ENCODE assay signal across 8 cellular contexts in the genomic region with DNA sequence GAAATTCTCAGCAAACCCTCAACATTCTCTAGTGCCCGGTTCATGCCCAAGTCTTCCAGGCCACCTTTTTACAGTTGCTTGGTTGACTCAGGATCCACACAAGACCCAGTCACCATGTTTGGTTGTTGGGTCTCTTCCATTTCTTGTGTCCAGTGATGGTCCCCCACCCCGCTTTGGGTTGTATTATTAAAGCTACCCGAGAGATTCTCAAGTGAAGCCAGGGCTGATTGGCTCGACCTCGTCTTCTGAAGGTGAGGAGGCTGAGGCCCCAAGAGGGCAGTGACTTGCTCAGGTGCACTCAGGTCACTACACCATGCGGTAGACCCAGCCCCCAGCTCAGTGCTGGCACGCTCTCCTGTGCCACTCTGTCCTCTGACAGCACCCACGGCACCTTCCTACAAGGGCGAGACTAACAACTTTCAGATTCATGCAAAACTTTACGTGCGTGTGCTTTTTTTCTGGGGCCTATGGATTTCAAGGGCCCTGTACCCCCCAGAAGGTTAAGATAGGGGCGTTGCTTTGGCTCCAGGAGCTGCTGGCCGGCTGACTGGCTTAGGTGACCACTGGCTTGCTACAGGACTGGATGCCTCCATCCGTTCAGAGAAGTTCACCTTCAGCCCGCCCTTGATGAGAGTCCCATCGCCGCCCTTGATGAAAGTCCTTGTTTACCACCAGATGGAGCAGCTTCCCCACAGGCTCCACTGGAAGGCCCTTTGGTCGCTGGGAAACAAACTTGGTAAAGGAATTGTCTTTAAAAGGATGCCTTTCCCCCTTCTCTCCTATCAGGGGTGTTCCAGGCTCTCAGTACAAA. TPM values are rescaled to one million over a fixed set of nuclear protein-coding genes. Genes with fewer than 3 reads are reported as not detected.
DNase-seq lines count a peak whose midpoint lies in the region; ATAC-seq and TF ChIP-seq lines count a peak whose summit lies in the region.

No MANE protein-coding gene starts in this region.

- TF ChIP-seq CTCF in activated CD8-positive, alpha-beta T cell treated with anti-CD3 and anti-CD28 coated beads for 36 hours (IDR thresholded peaks at IDR 0.05), result no peak
- peak; percentile 52 to 94 (median 78) for TF ChIP-seq CTCF in tibial nerve (IDR thresholded peaks at IDR 0.05)

- H3K4me1 Mint-ChIP-seq in activated CD8-positive, alpha-beta T cell treated with anti-CD3 and anti-CD28 coated beads for 36 hours (ENCODE audit: low read depth), result no peaks in the 10 kb centered on the region
- no peaks in the 10 kb centered on the region for H3K4me1 Mint-ChIP-seq in activated CD8-positive, alpha-beta T cell treated with anti-CD3 and anti-CD28 coated beads, Interleukin-2, amount 10 ng/mL, durations not matched to agents 7 days and 5 days (ENCODE audit: low read depth)

- no peaks in the 10 kb centered on the region for H3K9me3 Mint-ChIP-seq in activated CD8-positive, alpha-beta T cell treated with anti-CD3 and anti-CD28 coated beads for 36 hours
- H3K9me3 Mint-ChIP-seq in activated CD8-positive, alpha-beta T cell treated with anti-CD3 and anti-CD28 coated beads, Interleukin-2, amount 10 ng/mL, durations not matched to agents 7 days and 5 days (ENCODE audit: insufficient read depth), result no peaks in the 10 kb centered on the region

- peak in 1 of 2 donors; percentile 54 for TF ChIP-seq EP300 in tibial nerve (IDR thresholded peaks at IDR 0.05)

- no peak overlapping the region for H3K27ac Mint-ChIP-seq in activated CD8-positive, alpha-beta T cell treated with anti-CD3 and anti-CD28 coated beads for 36 hours
- H3K27ac Mint-ChIP-seq in activated CD8-positive, alpha-beta T cell treated with anti-CD3 and anti-CD28 coated beads, Interleukin-2, amount 10 ng/mL, durations not matched to agents 7 days and 5 days, result no peak overlapping the region

- H3K4me1 ChIP-seq in tibial nerve, result peaks cover 0 to 20% (median 5%) of the 10 kb centered on the region in 4 donors

- CTCF ChIA-PET in activated CD8-positive, alpha-beta T cell treated with anti-CD3 and anti-CD28 coated beads for 36 hours (lab: Charles Lee), result interaction anchor here (0.9 to 1.4 kb wide), 2 partner anchors 156 to 414 kb away, joined by 3 to 4 read pairs; no protein-coding TSS in a partner anchor
- CTCF ChIA-PET in activated CD8-positive, alpha-beta T cell treated with anti-CD3 and anti-CD28 coated beads, Interleukin-2, amount 10 ng/mL, durations not matched to agents 7 days and 5 days (lab: Charles Lee), result no interaction called here

- H3K4me3 Mint-ChIP-seq in activated CD8-positive, alpha-beta T cell treated with anti-CD3 and anti-CD28 coated beads for 36 hours, result no peak overlapping the region
- no peak overlapping the region for H3K4me3 Mint-ChIP-seq in activated CD8-positive, alpha-beta T cell treated with anti-CD3 and anti-CD28 coated beads, Interleukin-2, amount 10 ng/mL, durations not matched to agents 7 days and 5 days

- no peaks in the 10 kb centered on the region for H3K36me3 Mint-ChIP-seq in activated CD8-positive, alpha-beta T cell treated with anti-CD3 and anti-CD28 coated beads for 36 hours (ENCODE audit: low read depth)
- no peaks in the 10 kb centered on the region for H3K36me3 Mint-ChIP-seq in activated CD8-positive, alpha-beta T cell treated with anti-CD3 and anti-CD28 coated beads, Interleukin-2, amount 10 ng/mL, durations not matched to agents 7 days and 5 days (ENCODE audit: low read depth)

- no peak for ATAC-seq in activated CD8-positive, alpha-beta T cell treated with anti-CD3 and anti-CD28 coated beads for 36 hours
- ATAC-seq in activated CD8-positive, alpha-beta T cell treated with anti-CD3 and anti-CD28 coated beads, Interleukin-2, amount 10 ng/mL, durations not matched to agents 7 days and 5 days, result no peak
- no peak for ATAC-seq in HG02852 (IDR thresholded peaks at IDR 0.05; ENCODE audit: unreplicated experiment)
- ATAC-seq in GM21390 (IDR thresholded peaks at IDR 0.05; ENCODE audit: unreplicated experiment), result no peak

- H3K27ac ChIP-seq in caudate nucleus (ENCODE audit: low read depth, low read length), result peak overlapping the region; percentile 82
- peak overlapping the region; percentile 84 for H3K27ac ChIP-seq in layer of hippocampus (ENCODE audit: low read depth, low read length)
- peak overlapping the region in 2 of 4 donors; percentile 67 to 75 for H3K27ac ChIP-seq in tibial nerve

- no peak for TF ChIP-seq POLR2A in tibial nerve (IDR thresholded peaks at IDR 0.05)

- H3K9me3 ChIP-seq in tibial nerve, result no peaks in the 10 kb centered on the region

- POLR2A ChIA-PET in activated CD8-positive, alpha-beta T cell treated with anti-CD3 and anti-CD28 coated beads for 36 hours (lab: Charles Lee), result no interaction called here
- POLR2A ChIA-PET in activated CD8-positive, alpha-beta T cell treated with anti-CD3 and anti-CD28 coated beads, Interleukin-2, amount 10 ng/mL, durations not matched to agents 7 days and 5 days (lab: Charles Lee), result no interaction called here

- peak; percentile 16 for DNase-seq in activated CD8-positive, alpha-beta T cell treated with anti-CD3 and anti-CD28 coated beads for 36 hours
- DNase-seq in activated CD8-positive, alpha-beta T cell treated with anti-CD3 and anti-CD28 coated beads, Interleukin-2, amount 10 ng/mL, durations not matched to agents 7 days and 5 days, result no peak
- DNase-seq in NCI-H2227 (lab: John Stamatoyannopoulos, UW; ENCODE audit: unreplicated experiment) (peak; percentile 41), caudate nucleus (lab: John Stamatoyannopoulos, UW) (peak in 53 of 61 donors; percentile 7 to 84 (median 53)), tibial nerve (ENCODE audit: low spot score in 2 of 2) (peak; percentile 33 to 64)

- H3K27me3 ChIP-seq in layer of hippocampus (ENCODE audit: control insufficient read depth, insufficient read depth, low read length), result no peaks in the 10 kb centered on the region
- H3K27me3 ChIP-seq in tibial nerve, result no peaks in the 10 kb centered on the region

- H3K4me3 ChIP-seq in tibial nerve, result no peak overlapping the region

- intact Hi-C loops in activated CD8-positive, alpha-beta T cell treated with anti-CD3 and anti-CD28 coated beads for 36 hours (cut with micrococcal nuclease), result loop anchor here (5.0 kb wide), 1 partner anchor 415 kb away; no protein-coding TSS in a partner anchor

- H3K27me3 Mint-ChIP-seq in activated CD8-positive, alpha-beta T cell treated with anti-CD3 and anti-CD28 coated beads for 36 hours, result peaks cover 8% of the 10 kb centered on the region
- peaks cover 4% of the 10 kb centered on the region for H3K27me3 Mint-ChIP-seq in activated CD8-positive, alpha-beta T cell treated with anti-CD3 and anti-CD28 coated beads, Interleukin-2, amount 10 ng/mL, durations not matched to agents 7 days and 5 days (ENCODE audit: low read depth)

- H3K36me3 ChIP-seq in tibial nerve, result no peaks in the 10 kb centered on the region

- 47 to 56% methylated on average over 16 to 18 of the region's 18 CpGs for WGBS in tibial nerve, 2 donors

RNA-seq across cellular contexts. Expression of a gene that starts 50.4 kb away (rescaled TPM):
- total RNA-seq in activated CD8-positive, alpha-beta T cell treated with anti-CD3 and anti-CD28 coated beads for 36 hours, result not detected
- total RNA-seq in activated CD8-positive, alpha-beta T cell treated with anti-CD3 and anti-CD28 coated beads, Interleukin-2, amount 10 ng/mL, durations not matched to agents 7 days and 5 days, result not detected
- 10 to 100 TPM in 1 of 4 donors, not detected in 3; 13.1 TPM for total RNA-seq in tibial nerve
